ENCODE assay signal across 1 cellular context in the genomic region with DNA sequence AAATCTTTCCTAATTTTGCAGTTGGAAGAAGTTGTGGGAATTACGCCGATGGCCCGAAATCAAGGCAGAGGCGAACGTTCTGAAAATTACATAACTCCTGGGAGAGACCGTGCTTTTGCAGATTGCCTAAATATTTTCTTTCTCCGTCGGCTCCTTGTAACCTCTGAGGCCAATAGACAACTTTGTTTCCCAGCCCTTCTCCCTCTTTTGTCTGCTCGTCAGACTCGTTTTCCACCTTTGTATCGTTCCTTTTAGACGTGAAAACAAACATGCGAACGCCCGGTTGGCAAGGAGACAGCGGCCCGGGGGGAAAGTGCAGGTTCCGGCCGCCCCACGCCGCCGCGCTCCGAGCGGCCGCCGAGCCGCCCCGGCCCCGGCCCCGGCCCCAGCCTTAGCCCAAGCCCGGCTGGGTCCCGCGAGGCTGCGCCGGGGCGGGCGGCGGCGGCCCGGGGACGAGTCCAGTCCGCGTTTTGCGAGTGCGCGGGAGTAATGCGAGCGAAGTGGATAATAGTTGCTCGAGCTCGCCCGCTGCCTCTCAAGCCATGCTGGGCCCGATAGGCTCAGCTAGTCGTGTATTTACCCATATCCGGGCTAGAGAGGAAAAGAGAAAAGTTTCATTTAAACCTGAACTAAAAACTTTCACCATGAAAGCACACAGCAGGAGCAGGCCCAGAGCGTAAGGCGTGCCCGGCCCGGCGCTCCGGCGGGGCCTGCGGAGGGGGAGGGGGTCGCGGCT.
TF ChIP-seq lines count a peak whose summit lies in the region.

Gene ARID1B (plus strand): TSS at position 538 of the 736 bp plus-strand sequence. CDS start 303 bp downstream, outside the sequence.

TF ChIP-seq in K562, 482 proteins besides CTCF, POLR2A, EP300 and RAD21 (continued from another document and continues in another):
- TF ChIP-seq ELK3 (CRISPR knock-in tag; IDR thresholded peaks at IDR 0.05) (0 out of 2 replicates have a peak, but pooled peaks have one; percentile 66), MAX (CRISPR knock-in tag; IDR thresholded peaks at IDR 0.05) (peak; percentile 56), TEAD1 (CRISPR knock-in tag; IDR thresholded peaks at IDR 0.05) (0 out of 4 replicates have a peak, but pooled peaks of 1 of the 2 experiments have one; percentile 58), E2F3 (CRISPR knock-in tag; IDR thresholded peaks at IDR 0.05) (0 out of 2 replicates have a peak, but pooled peaks have one; percentile 40), RCOR1 (IDR thresholded peaks at IDR 0.05; ENCODE audit: borderline replicate concordance in 1 of 2, low read depth in 2 of 2, low read length in 2 of 2) (peak in 1 of 2 experiments; percentile 20; a peak in 1 of 4 replicates), ZNF584 (CRISPR knock-in tag; IDR thresholded peaks at IDR 0.05; ENCODE audit: low read depth) (no peak), POLR2AphosphoS5 (IDR thresholded peaks at IDR 0.05; ENCODE audit: control insufficient read depth, insufficient read depth, low read depth, low read length) (peak; percentile 69; the same call in 1 of the 2 replicates), ZNF77 (CRISPR knock-in tag; IDR thresholded peaks at IDR 0.05) (no peak), MTF1 (CRISPR knock-in tag; IDR thresholded peaks at IDR 0.05; ENCODE audit: borderline replicate concordance) (no peak), NCOA6 (IDR thresholded peaks at IDR 0.05) (peak; percentile 29; the same call in 1 of the 2 replicates), RBM25 (IDR thresholded peaks at IDR 0.05; ENCODE audit: low read depth, low read length, severe bottlenecking) (peak; percentile 66), ZFP1 (CRISPR knock-in tag; IDR thresholded peaks at IDR 0.05) (0 out of 2 replicates have a peak, but pooled peaks have one; percentile 53), TAF7 (tag; IDR thresholded peaks at IDR 0.05) (no peak), ATF1 (CRISPR knock-in tag; IDR thresholded peaks at IDR 0.05) (no peak), ATF1 (tag; IDR thresholded peaks at IDR 0.05) (no peak; the same call in 1 of the 2 replicates), ZNF121 (CRISPR knock-in tag; conservative IDR thresholded peaks at IDR 0.05) (no peak), SMARCA4 (IDR thresholded peaks at IDR 0.05) (no peak), ZNF436 (CRISPR knock-in tag; IDR thresholded peaks at IDR 0.05) (no peak), FOSL1 (tag; conservative IDR thresholded peaks at IDR 0.05) (peak; percentile 57), RBFOX2 (IDR thresholded peaks at IDR 0.05; ENCODE audit: low read depth, low read length) (peak; percentile 85), TAF1 (IDR thresholded peaks at IDR 0.05; ENCODE audit: control insufficient read depth, extremely low read depth, insufficient read depth, low read length, severe bottlenecking) (peak; percentile 78), BHLHE40 (IDR thresholded peaks at IDR 0.05; ENCODE audit: low read length) (peak; percentile 43), ZFX (CRISPR knock-in tag; IDR thresholded peaks at IDR 0.05) (peak; percentile 93), HNRNPK (IDR thresholded peaks at IDR 0.05; ENCODE audit: low read depth, low read length, poor library complexity, severe bottlenecking) (no peak), GABPB1 (CRISPR knock-in tag; IDR thresholded peaks at IDR 0.05) (0 out of 2 replicates have a peak, but pooled peaks have one; percentile 20), MNT (conservative IDR thresholded peaks at IDR 0.05) (peak; percentile 33 to 58; a peak in 2 of 4 replicates), KDM5B (IDR thresholded peaks at IDR 0.05; ENCODE audit: insufficient replicate concordance, low read depth, low read length) (peak; percentile 38), KLF16 (IDR thresholded peaks at IDR 0.05) (no peak), NR4A1 (CRISPR knock-in tag; IDR thresholded peaks at IDR 0.05) (peak; percentile 84; the same call in 1 of the 2 replicates), NR4A1 (tag; IDR thresholded peaks at IDR 0.05) (no peak), NCOA2 (IDR thresholded peaks at IDR 0.05; ENCODE audit: partially characterized antibody in 2 of 2) (no peak), ZBTB11 (CRISPR knock-in tag; IDR thresholded peaks at IDR 0.05) (peak in 1 of 3 experiments; percentile 83; a peak in 2 of 6 replicates), ZBTB33 (CRISPR knock-in tag; IDR thresholded peaks at IDR 0.05) (0 out of 2 replicates have a peak, but pooled peaks have one; percentile 11), FOXA1 (IDR thresholded peaks at IDR 0.05; ENCODE audit: borderline replicate concordance) (no peak), NFXL1 (CRISPR knock-in tag; IDR thresholded peaks at IDR 0.05) (0 out of 2 replicates have a peak, but pooled peaks have one; percentile 68), MAZ (CRISPR knock-in tag; conservative IDR thresholded peaks at IDR 0.05 in 1 of 2, IDR thresholded peaks at IDR 0.05 in 1 of 2) (peak; percentile 57 to 66; a peak in 3 of 4 replicates), JUND (IDR thresholded peaks at IDR 0.05; ENCODE audit: borderline replicate concordance, low read depth, low read length) (peak; percentile 23; the same call in 1 of the 2 replicates), JUND (tag; IDR thresholded peaks at IDR 0.05; ENCODE audit: borderline replicate concordance, low read depth, low read length) (no peak), NR1H2 (CRISPR knock-in tag; IDR thresholded peaks at IDR 0.05) (no peak), ZC3H4 (CRISPR knock-in tag; IDR thresholded peaks at IDR 0.05; ENCODE audit: borderline replicate concordance) (no peak), ZNF224 (CRISPR knock-in tag; IDR thresholded peaks at IDR 0.05) (no peak)
- TF ChIP-seq, protein P1, sequence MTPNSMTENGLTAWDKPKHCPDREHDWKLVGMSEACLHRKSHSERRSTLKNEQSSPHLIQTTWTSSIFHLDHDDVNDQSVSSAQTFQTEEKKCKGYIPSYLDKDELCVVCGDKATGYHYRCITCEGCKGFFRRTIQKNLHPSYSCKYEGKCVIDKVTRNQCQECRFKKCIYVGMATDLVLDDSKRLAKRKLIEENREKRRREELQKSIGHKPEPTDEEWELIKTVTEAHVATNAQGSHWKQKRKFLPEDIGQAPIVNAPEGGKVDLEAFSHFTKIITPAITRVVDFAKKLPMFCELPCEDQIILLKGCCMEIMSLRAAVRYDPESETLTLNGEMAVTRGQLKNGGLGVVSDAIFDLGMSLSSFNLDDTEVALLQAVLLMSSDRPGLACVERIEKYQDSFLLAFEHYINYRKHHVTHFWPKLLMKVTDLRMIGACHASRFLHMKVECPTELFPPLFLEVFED (CRISPR knock-in tag; conservative IDR thresholded peaks at IDR 0.05), result peak; percentile 61; the same call in 1 of the 2 replicates
- TF ChIP-seq, protein P2, sequence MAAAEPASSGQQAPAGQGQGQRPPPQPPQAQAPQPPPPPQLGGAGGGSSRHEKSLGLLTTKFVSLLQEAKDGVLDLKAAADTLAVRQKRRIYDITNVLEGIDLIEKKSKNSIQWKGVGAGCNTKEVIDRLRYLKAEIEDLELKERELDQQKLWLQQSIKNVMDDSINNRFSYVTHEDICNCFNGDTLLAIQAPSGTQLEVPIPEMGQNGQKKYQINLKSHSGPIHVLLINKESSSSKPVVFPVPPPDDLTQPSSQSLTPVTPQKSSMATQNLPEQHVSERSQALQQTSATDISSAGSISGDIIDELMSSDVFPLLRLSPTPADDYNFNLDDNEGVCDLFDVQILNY (CRISPR knock-in tag; IDR thresholded peaks at IDR 0.05), result 0 out of 2 replicates have a peak, but pooled peaks have one; percentile 59
- TF ChIP-seq, protein P3, sequence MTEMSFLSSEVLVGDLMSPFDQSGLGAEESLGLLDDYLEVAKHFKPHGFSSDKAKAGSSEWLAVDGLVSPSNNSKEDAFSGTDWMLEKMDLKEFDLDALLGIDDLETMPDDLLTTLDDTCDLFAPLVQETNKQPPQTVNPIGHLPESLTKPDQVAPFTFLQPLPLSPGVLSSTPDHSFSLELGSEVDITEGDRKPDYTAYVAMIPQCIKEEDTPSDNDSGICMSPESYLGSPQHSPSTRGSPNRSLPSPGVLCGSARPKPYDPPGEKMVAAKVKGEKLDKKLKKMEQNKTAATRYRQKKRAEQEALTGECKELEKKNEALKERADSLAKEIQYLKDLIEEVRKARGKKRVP (CRISPR knock-in tag; IDR thresholded peaks at IDR 0.05), result 0 out of 2 replicates have a peak, but pooled peaks have one; percentile 51
- TF ChIP-seq, protein P4, sequence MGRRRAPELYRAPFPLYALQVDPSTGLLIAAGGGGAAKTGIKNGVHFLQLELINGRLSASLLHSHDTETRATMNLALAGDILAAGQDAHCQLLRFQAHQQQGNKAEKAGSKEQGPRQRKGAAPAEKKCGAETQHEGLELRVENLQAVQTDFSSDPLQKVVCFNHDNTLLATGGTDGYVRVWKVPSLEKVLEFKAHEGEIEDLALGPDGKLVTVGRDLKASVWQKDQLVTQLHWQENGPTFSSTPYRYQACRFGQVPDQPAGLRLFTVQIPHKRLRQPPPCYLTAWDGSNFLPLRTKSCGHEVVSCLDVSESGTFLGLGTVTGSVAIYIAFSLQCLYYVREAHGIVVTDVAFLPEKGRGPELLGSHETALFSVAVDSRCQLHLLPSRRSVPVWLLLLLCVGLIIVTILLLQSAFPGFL (CRISPR knock-in tag; IDR thresholded peaks at IDR 0.05), result peak; percentile 92; the same call in 1 of the 2 replicates
- TF ChIP-seq, protein P5, sequence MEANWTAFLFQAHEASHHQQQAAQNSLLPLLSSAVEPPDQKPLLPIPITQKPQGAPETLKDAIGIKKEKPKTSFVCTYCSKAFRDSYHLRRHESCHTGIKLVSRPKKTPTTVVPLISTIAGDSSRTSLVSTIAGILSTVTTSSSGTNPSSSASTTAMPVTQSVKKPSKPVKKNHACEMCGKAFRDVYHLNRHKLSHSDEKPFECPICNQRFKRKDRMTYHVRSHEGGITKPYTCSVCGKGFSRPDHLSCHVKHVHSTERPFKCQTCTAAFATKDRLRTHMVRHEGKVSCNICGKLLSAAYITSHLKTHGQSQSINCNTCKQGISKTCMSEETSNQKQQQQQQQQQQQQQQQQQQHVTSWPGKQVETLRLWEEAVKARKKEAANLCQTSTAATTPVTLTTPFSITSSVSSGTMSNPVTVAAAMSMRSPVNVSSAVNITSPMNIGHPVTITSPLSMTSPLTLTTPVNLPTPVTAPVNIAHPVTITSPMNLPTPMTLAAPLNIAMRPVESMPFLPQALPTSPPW (CRISPR knock-in tag; IDR thresholded peaks at IDR 0.05), result peak; percentile 91; the same call in 1 of the 2 replicates
